Comparison of ENCODE assay signal across 22 cellular contexts in the genomic region with DNA sequence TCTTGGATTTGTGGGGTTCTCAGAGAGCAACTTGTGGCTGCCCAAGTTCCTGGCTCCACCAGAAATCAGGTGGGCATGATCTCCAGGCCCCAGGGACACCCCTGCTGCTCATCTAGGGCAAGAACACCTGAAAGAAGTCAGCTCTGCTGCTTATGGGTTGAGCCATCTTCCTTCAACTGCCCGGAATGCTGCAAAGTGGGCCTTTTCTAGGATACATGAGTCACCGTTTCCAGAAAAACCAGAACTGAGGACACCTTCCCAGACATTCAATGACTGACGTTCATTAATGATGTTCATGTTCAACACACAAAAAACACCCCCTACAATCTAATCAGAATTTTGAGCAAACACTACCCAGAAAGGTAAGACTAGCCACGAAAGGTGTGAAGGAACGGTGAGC.
DNase-seq lines count a peak whose midpoint lies in the region; ATAC-seq and TF ChIP-seq lines count a peak whose summit lies in the region.
"Had no signal": no experiment of that assay in that cellular context is flagged by ENCODE, and none has a peak within 500 bp of the region (broad histone marks: within the 10 kb centered on the region; RNA-seq: fewer than 3 reads in every experiment).

No MANE protein-coding gene starts in this region.

- no TSS peak for BruUV-seq in PC-3 (replicated peaks; lab: Mats Ljungman, UMichigan)

- H3K79me2 ChIP-seq in PC-3 (ENCODE audit: low read length), result no peaks in the 10 kb centered on the region

- CTCF ChIA-PET in PC-3 (lab: Charles Lee), result no interaction called here
- CTCF ChIA-PET in WTC11 (lab: Charles Lee), result interaction anchor here (1.6 kb wide), 1 partner anchor 13 kb away, joined by 3 read pairs; no protein-coding TSS in a partner anchor

- no peak overlapping the region for H3K27ac ChIP-seq in PC-3 (ENCODE audit: low read length)
- H3K27ac ChIP-seq in WERI-Rb-1, result no peak overlapping the region
- H3K27ac ChIP-seq: KMS-11 had no signal

- H3K27ac Mint-ChIP-seq in WTC11 (peak overlapping the region; percentile 6), glutamatergic neuron (ENCODE audit: unreplicated experiment) (peak overlapping the region; percentile 26), type B pancreatic cell (peak overlapping the region; percentile 61)
- H3K27ac Mint-ChIP-seq: CD4-positive, alpha-beta T cell; HFFc6 had no signal

- H3K9me3 Mint-ChIP-seq in WTC11, result peaks cover 5% of the 10 kb centered on the region
- peaks cover 18% of the 10 kb centered on the region for H3K9me3 Mint-ChIP-seq in glutamatergic neuron (ENCODE audit: unreplicated experiment)
- no peaks in the 10 kb centered on the region for H3K9me3 Mint-ChIP-seq in type B pancreatic cell
- H3K9me3 Mint-ChIP-seq: CD4-positive, alpha-beta T cell; HFFc6 had no signal

- TF ChIP-seq CTCF in PC-3 (conservative IDR thresholded peaks at IDR 0.05; ENCODE audit: low read depth, low read length), result no peak
- no peak for TF ChIP-seq CTCF in WTC11 (IDR thresholded peaks at IDR 0.05)
- no peak for TF ChIP-seq CTCF in glutamatergic neuron (IDR thresholded peaks at IDR 0.05; ENCODE audit: partially characterized antibody, unreplicated experiment)
- no peak for TF ChIP-seq CTCF in type B pancreatic cell (conservative IDR thresholded peaks at IDR 0.05)
- no peak for TF ChIP-seq CTCF in WERI-Rb-1 (IDR thresholded peaks at IDR 0.05; ENCODE audit: low read depth, low read length)

- ATAC-seq in PC-3 (peak; percentile 46; the same call in 1 of the 2 replicates), WTC11 (no peak)
- ATAC-seq: HepG2, Panc1 had no signal

- no peak overlapping the region for H2AFZ ChIP-seq in PC-3 (ENCODE audit: low read length)

- H3K4me1 Mint-ChIP-seq in WTC11, result no peaks in the 10 kb centered on the region
- H3K4me1 Mint-ChIP-seq in glutamatergic neuron (ENCODE audit: low read depth, unreplicated experiment), result peaks cover 37% of the 10 kb centered on the region
- H3K4me1 Mint-ChIP-seq in type B pancreatic cell (ENCODE audit: unreplicated experiment), result peaks cover 7% of the 10 kb centered on the region

- no peaks in the 10 kb centered on the region for H3F3A ChIP-seq in PC-3 (ENCODE audit: low read length, unreplicated experiment)

- H3K9ac ChIP-seq in PC-3 (ENCODE audit: low read length), result no peak overlapping the region
- H3K9ac ChIP-seq: KMS-11 had no signal

- H4K20me1 ChIP-seq in PC-3 (ENCODE audit: low read length), result no peaks in the 10 kb centered on the region

- DNase-seq in PC-3 (peak; percentile 73), WTC11 (ENCODE audit: low spot score) (no peak), glutamatergic neuron (no peak), type B pancreatic cell (ENCODE audit: extremely low spot score, unreplicated experiment) (no peak), WERI-Rb-1 (no peak), pons (ENCODE audit: low spot score) (no peak)
- DNase-seq in activated CD8-positive, alpha-beta memory T cell treated with anti-CD3 and anti-CD28 coated beads for 24 hours, result no peak
- DNase-seq: CD4-positive, alpha-beta T cell; COR-L47; DMS 273 treated with DMSO at 0.1 percent for 48 hours; DMS79 treated with DMSO at 0.1 percent for 48 hours; H7; HFFc6; NCI-H1105; NCI-H146; NCI-H2029 treated with DMSO at 0.1 percent for 48 hours; NCI-H226; NCI-H510A treated with DMSO at 0.1 percent for 48 hours; NCI-H748 treated with DMSO at 0.1 percent for 48 hours had no signal

- H3K9me3 ChIP-seq in PC-3 (ENCODE audit: low read length) (no peaks in the 10 kb centered on the region), WERI-Rb-1 (ENCODE audit: severe bottlenecking) (no peaks in the 10 kb centered on the region)

- peaks cover 30% of the 10 kb centered on the region for H3K36me3 Mint-ChIP-seq in WTC11
- peaks cover 17% of the 10 kb centered on the region for H3K36me3 Mint-ChIP-seq in glutamatergic neuron (ENCODE audit: unreplicated experiment)
- peaks cover 12% of the 10 kb centered on the region for H3K36me3 Mint-ChIP-seq in type B pancreatic cell

- H3K27me3 ChIP-seq in PC-3 (ENCODE audit: low read length) (no peaks in the 10 kb centered on the region), WERI-Rb-1 (ENCODE audit: insufficient read depth, low read depth, severe bottlenecking) (no peaks in the 10 kb centered on the region)

- intact Hi-C loops in PC-3 (cut with micrococcal nuclease), result no loop called here

- no peak overlapping the region for H3K4me3 Mint-ChIP-seq in WTC11
- no peak overlapping the region for H3K4me3 Mint-ChIP-seq in glutamatergic neuron (ENCODE audit: unreplicated experiment)
- H3K4me3 Mint-ChIP-seq in type B pancreatic cell, result peak overlapping the region; percentile 16
- H3K4me3 Mint-ChIP-seq: CD4-positive, alpha-beta T cell; HFFc6 had no signal

- H3K4me2 ChIP-seq in PC-3 (ENCODE audit: low read length), result no peak overlapping the region; the same call in 1 of the 2 replicates
- H3K4me2 ChIP-seq: KMS-11 had no signal

- H3K36me3 ChIP-seq in PC-3 (ENCODE audit: low read depth, low read length), result peaks cover 8% of the 10 kb centered on the region; the same call in 1 of the 2 replicates
- H3K36me3 ChIP-seq in WERI-Rb-1, result peaks cover 10% of the 10 kb centered on the region

- no peaks in the 10 kb centered on the region for H3K9me2 ChIP-seq in PC-3 (replicated peaks; ENCODE audit: low read length)

- POLR2A ChIA-PET in PC-3 (lab: Charles Lee; ENCODE audit: unreplicated experiment) (no interaction called here), WTC11 (lab: Charles Lee) (interaction anchor here (0.6 kb wide), 1 partner anchor 398 kb away, joined by 5 read pairs; no protein-coding TSS in a partner anchor)

- no peaks in the 10 kb centered on the region for H3K27me3 Mint-ChIP-seq in WTC11 (ENCODE audit: low read depth)
- peaks cover 7% of the 10 kb centered on the region for H3K27me3 Mint-ChIP-seq in glutamatergic neuron (ENCODE audit: unreplicated experiment)
- no peaks in the 10 kb centered on the region for H3K27me3 Mint-ChIP-seq in type B pancreatic cell
- H3K27me3 Mint-ChIP-seq: CD4-positive, alpha-beta T cell had no signal

- peaks cover 8% of the 10 kb centered on the region; the same call in 1 of the 2 replicates for H3K4me1 ChIP-seq in PC-3 (ENCODE audit: insufficient read depth, low read length)

- H3K4me3 ChIP-seq in PC-3 (ENCODE audit: low read length), result no peak overlapping the region
- H3K4me3 ChIP-seq in WERI-Rb-1 (ENCODE audit: low read depth, low read length), result no peak overlapping the region

TF ChIP-seq in WTC11, 78 proteins besides CTCF, POLR2A, EP300 and RAD21 (continues in another document):
- TF ChIP-seq HMGA2 (CRISPR knock-in tag; IDR thresholded peaks at IDR 0.05) (no peak), NFYB (CRISPR knock-in tag; conservative IDR thresholded peaks at IDR 0.05; ENCODE audit: low read depth) (no peak), ZNF671 (CRISPR knock-in tag; IDR thresholded peaks at IDR 0.05) (no peak)
- TF ChIP-seq, protein P1, sequence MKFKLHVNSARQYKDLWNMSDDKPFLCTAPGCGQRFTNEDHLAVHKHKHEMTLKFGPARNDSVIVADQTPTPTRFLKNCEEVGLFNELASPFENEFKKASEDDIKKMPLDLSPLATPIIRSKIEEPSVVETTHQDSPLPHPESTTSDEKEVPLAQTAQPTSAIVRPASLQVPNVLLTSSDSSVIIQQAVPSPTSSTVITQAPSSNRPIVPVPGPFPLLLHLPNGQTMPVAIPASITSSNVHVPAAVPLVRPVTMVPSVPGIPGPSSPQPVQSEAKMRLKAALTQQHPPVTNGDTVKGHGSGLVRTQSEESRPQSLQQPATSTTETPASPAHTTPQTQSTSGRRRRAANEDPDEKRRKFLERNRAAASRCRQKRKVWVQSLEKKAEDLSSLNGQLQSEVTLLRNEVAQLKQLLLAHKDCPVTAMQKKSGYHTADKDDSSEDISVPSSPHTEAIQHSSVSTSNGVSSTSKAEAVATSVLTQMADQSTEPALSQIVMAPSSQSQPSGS (CRISPR knock-in tag; IDR thresholded peaks at IDR 0.05; ENCODE audit: borderline replicate concordance, low read depth), result no peak
- TF ChIP-seq, protein P2, sequence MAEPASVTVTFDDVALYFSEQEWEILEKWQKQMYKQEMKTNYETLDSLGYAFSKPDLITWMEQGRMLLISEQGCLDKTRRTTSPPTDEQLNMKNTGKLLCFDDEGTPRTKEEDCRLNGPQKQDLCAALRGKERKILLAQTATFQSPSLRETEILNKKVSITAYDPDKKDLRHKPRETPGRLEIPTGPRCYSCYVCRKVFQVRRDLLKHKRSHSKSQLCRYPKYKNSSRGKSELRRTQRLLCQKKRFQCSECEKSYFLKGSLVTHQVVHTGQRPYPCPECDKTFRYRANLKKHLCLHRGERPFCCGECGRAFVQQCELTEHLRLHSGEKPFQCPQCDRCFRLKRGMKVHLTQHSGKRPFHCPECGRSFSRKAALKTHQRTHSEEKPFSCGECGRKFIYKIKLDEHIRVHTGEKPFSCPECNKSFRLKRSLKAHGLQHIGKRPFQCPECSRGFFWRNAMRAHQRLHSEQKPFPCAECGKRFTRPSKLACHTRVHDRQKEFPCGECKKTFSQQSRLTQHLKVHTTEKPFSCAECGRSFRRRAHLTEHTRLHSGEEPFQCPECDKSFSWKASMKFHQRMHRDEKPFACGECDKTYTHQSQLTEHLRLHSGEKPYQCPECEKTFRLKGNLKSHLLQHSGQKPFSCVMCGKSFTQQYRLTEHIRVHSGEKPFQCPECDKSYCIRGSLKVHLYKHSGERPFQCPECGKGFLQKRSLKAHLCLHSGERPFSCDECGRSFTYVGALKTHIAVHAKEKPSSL (CRISPR knock-in tag; conservative IDR thresholded peaks at IDR 0.05), result no peak
- TF ChIP-seq, protein P3, sequence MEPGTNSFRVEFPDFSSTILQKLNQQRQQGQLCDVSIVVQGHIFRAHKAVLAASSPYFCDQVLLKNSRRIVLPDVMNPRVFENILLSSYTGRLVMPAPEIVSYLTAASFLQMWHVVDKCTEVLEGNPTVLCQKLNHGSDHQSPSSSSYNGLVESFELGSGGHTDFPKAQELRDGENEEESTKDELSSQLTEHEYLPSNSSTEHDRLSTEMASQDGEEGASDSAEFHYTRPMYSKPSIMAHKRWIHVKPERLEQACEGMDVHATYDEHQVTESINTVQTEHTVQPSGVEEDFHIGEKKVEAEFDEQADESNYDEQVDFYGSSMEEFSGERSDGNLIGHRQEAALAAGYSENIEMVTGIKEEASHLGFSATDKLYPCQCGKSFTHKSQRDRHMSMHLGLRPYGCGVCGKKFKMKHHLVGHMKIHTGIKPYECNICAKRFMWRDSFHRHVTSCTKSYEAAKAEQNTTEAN (CRISPR knock-in tag; IDR thresholded peaks at IDR 0.05), result no peak

Comparison
In these comparisons a context has a peak if more than half of its experiments do, and no peak if none do; other contexts are left out.
1. H3K27ac Mint-ChIP-seq: peak in every context shown above with its lines; median percentile 61 in type B pancreatic cell; 26 in glutamatergic neuron; 6 in WTC11.